ENCODE assay signal across 32 cellular contexts in the genomic region with DNA sequence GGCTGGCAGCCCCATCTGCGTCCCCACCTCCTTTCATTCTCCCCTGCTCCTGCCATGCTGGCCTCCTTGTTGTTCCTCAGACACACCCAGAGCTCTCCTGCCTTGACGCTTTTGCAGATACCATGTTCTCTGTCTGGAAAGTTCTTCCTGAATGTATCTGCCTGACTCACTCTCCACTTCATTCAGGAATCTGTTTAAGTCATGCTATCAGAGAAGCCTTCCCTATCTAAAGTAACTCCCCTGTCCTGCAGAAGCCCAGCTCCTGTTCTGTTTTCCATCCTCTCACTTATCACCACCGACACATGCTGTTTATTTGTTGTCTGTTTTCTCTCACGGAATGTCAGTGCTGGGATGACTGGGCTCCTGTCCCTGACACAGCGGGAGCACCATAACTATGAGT.
A peak's percentile ranks its signal among the peaks of the same experiment; 100 is the strongest.
DNase-seq lines count a peak whose midpoint lies in the region; ATAC-seq, FAIRE-seq and TF ChIP-seq lines count a peak whose summit lies in the region.
"Had no signal": no experiment of that assay in that cellular context is flagged by ENCODE, and none has a peak within 500 bp of the region (broad histone marks: within the 10 kb centered on the region; RNA-seq: fewer than 3 reads in every experiment).

No MANE protein-coding gene starts in this region.

- H3K4me3 ChIP-seq in K562, result no peak overlapping the region
- H3K4me3 ChIP-seq in heart right ventricle, result no peak overlapping the region
- no peak overlapping the region for H3K4me3 ChIP-seq in mesodermal cell (ENCODE audit: extremely low read depth, insufficient read depth, low read length, poor library complexity, severe bottlenecking)
- H3K4me3 ChIP-seq: BLaER1 treated with 17β-estradiol and CSF1 and Interleukin-3, amounts not matched to agents 10 nM and 100 nM; esophagus squamous epithelium; gastrocnemius medialis; HAP-1; mucosa of descending colon; Peyer's patch; SJCRH30; upper lobe of right lung had no signal

- POLR2A ChIA-PET in K562 (lab: Yijun Ruan, JAX), result interaction anchor here (0.7 kb wide), 1 partner anchor 61 kb away, joined by 3 read pairs; no protein-coding TSS in a partner anchor

- H3K27ac ChIP-seq in K562 (ENCODE audit: extremely low read depth, low read depth, low read length), result no peak overlapping the region
- H3K27ac ChIP-seq in heart right ventricle, result peak overlapping the region in 3 of 10 donors; percentile 25 to 66 (median 46)
- H3K27ac ChIP-seq in mesodermal cell (ENCODE audit: low read depth, low read length, severe bottlenecking), result peak overlapping the region; percentile 78
- H3K27ac ChIP-seq: BLaER1 treated with 17β-estradiol and CSF1 and Interleukin-3, amounts not matched to agents 10 nM and 100 nM; gastrocnemius medialis; Peyer's patch; SJCRH30; upper lobe of right lung had no signal

- CTCF ChIA-PET in K562 (lab: Yijun Ruan, JAX; ENCODE audit: low intra/inter-chr PET ratio), result no interaction called here

- H3K27me3 ChIP-seq in K562 (ENCODE audit: control insufficient read depth in 2 of 2, insufficient read depth in 2 of 2, low read length in 2 of 2) (peaks cover 0 to 22% of the 10 kb centered on the region in 2 experiments; a peak in 2 of 5 replicates), heart right ventricle (no peaks in the 10 kb centered on the region)
- H3K27me3 ChIP-seq: BLaER1 treated with 17β-estradiol and CSF1 and Interleukin-3, amounts not matched to agents 10 nM and 100 nM; esophagus squamous epithelium; gastrocnemius medialis; Peyer's patch; SJCRH30; upper lobe of right lung had no signal

- in situ Hi-C loops in K562 (cut with MboI), result no loop called here

- DNase-seq in NCI-H226 (peak; percentile 17), K562 (ENCODE audit: extremely low read depth in 1 of 4, low spot score in 3 of 4) (no peak), heart right ventricle (no peak), SW480 (ENCODE audit: low spot score) (no peak), occipital lobe (lab: John Stamatoyannopoulos, UW) (no peak), NCI-H510A (lab: John Stamatoyannopoulos, UW) (no peak)
- DNase-seq: activated CD4-positive, CD25-positive, alpha-beta regulatory T cell; activated CD8-positive, alpha-beta memory T cell treated with anti-CD3 and anti-CD28 coated beads, Interleukin-2, amount 10 ng/mL, durations not matched to agents 7 days and 5 days; activated gamma-delta T cell; activated T-cell treated with anti-CD3 and anti-CD28 coated beads, Interleukin-2, amount 50 U/mL, for 4 hours; dermis blood vessel endothelial cell; DMS153; endodermal cell; esophagus squamous epithelium; gastrocnemius medialis; hypothalamus; mucosa of descending colon; MV-4-11; natural killer cell; NCI-H1436; NCI-H2081; NCI-H345; NCI-H774; Peyer's patch; SJCRH30; stimulated activated naive B cell treated with anti-CD40 and anti-IgM and Interleukin-4, amounts not matched to agents 10 μg/mL and 1 μg/mL and 100 μg/mL, for 72 hours; upper lobe of right lung had no signal

- no peaks in the 10 kb centered on the region for H3K9me1 ChIP-seq in K562 (ENCODE audit: control insufficient read depth, insufficient read depth, low read length)

- no peak overlapping the region for H3K4me2 ChIP-seq in K562 (ENCODE audit: insufficient read depth, low read length)
- H3K4me2 ChIP-seq: BLaER1 treated with 17β-estradiol and CSF1 and Interleukin-3, amounts not matched to agents 10 nM and 100 nM had no signal

- no peak for TF ChIP-seq EP300 in K562 (IDR thresholded peaks at IDR 0.05; ENCODE audit: low read length)

- intact Hi-C loops in K562 (cut with micrococcal nuclease) (no loop called here), heart right ventricle (cut with DNase I) (no loop called here)

- TF ChIP-seq RAD21 in K562 (CRISPR knock-in tag; conservative IDR thresholded peaks at IDR 0.05 in 1 of 2, IDR thresholded peaks at IDR 0.05 in 1 of 2), result no peak

- H3K9me3 ChIP-seq in K562 (replicated peaks; ENCODE audit: control insufficient read depth, insufficient read depth, low read depth, low read length), result no peaks in the 10 kb centered on the region
- no peaks in the 10 kb centered on the region for H3K9me3 ChIP-seq in heart right ventricle
- peaks cover 6% of the 10 kb centered on the region for H3K9me3 ChIP-seq in mesodermal cell (ENCODE audit: control insufficient read depth, low read length)
- H3K9me3 ChIP-seq: BLaER1 treated with 17β-estradiol and CSF1 and Interleukin-3, amounts not matched to agents 10 nM and 100 nM; esophagus squamous epithelium; gastrocnemius medialis; HAP-1; mucosa of descending colon; Peyer's patch; SJCRH30; upper lobe of right lung had no signal

- H3K36me3 ChIP-seq in K562 (ENCODE audit: control insufficient read depth, insufficient read depth, low read length) (no peaks in the 10 kb centered on the region), heart right ventricle (peaks cover 0 to 9% (median 0%) of the 10 kb centered on the region in 9 donors), mesodermal cell (ENCODE audit: control insufficient read depth, insufficient read depth, low read length) (peaks cover 52% of the 10 kb centered on the region)
- H3K36me3 ChIP-seq: BLaER1 treated with 17β-estradiol and CSF1 and Interleukin-3, amounts not matched to agents 10 nM and 100 nM; gastrocnemius medialis; HAP-1; Peyer's patch; SJCRH30; upper lobe of right lung had no signal

- no peak for TF ChIP-seq CTCF in K562 (IDR thresholded peaks at IDR 0.05 in 2 of 3, conservative IDR thresholded peaks at IDR 0.05 in 1 of 3; ENCODE audit: insufficient read depth in 2 of 3, low read depth in 1 of 3, low read length in 3 of 3)
- no peak for TF ChIP-seq CTCF in heart right ventricle (IDR thresholded peaks at IDR 0.05)

- H3K4me1 ChIP-seq in K562 (replicated peaks in 1 of 2; ENCODE audit: control insufficient read depth in 2 of 2, insufficient read depth in 2 of 2, low read length in 2 of 2) (no peaks in the 10 kb centered on the region; a peak in 1 of 5 replicates), heart right ventricle (peaks cover 0 to 31% (median 0%) of the 10 kb centered on the region in 9 donors), mesodermal cell (ENCODE audit: control insufficient read depth, insufficient read depth, low read length, poor library complexity, severe bottlenecking) (peaks cover 40% of the 10 kb centered on the region)
- H3K4me1 ChIP-seq: gastrocnemius medialis, HAP-1, Peyer's patch, SJCRH30, upper lobe of right lung had no signal

- FAIRE-seq in K562 (lab: Jason Lieb, UNC), result no peak
- FAIRE-seq: TTC549 had no signal

- ATAC-seq in K562, result no peak
- ATAC-seq in heart right ventricle, result peak; percentile 45 to 86 (median 81)
- no peak for ATAC-seq in GM21381 (IDR thresholded peaks at IDR 0.05; ENCODE audit: unreplicated experiment)
- ATAC-seq: activated CD8-positive, alpha-beta memory T cell treated with anti-CD3 and anti-CD28 coated beads, Interleukin-2, amount 10 ng/mL, durations not matched to agents 7 days and 5 days; activated T-cell treated with anti-CD3 and anti-CD28 coated beads, Interleukin-2, amount 50 U/mL, for 4 hours; gastrocnemius medialis; mucosa of descending colon; natural killer cell; stimulated activated naive B cell treated with anti-CD40 and anti-IgM and Interleukin-4, amounts not matched to agents 10 μg/mL and 1 μg/mL and 100 μg/mL, for 72 hours; upper lobe of right lung had no signal

- no peak for TF ChIP-seq POLR2A in K562 (conservative IDR thresholded peaks at IDR 0.05)

- H2AFZ ChIP-seq in K562 (ENCODE audit: low read depth, low read length), result no peak overlapping the region

- no TSS peak for BruUV-seq in K562 (replicated peaks; lab: Mats Ljungman, UMichigan)

- no peaks in the 10 kb centered on the region for H3K79me2 ChIP-seq in K562 (ENCODE audit: control insufficient read depth, insufficient read depth, low read length)

- H3K9ac ChIP-seq in K562 (ENCODE audit: insufficient read depth in 1 of 2, low read depth in 2 of 2, low read length in 2 of 2), result no peak overlapping the region
- H3K9ac ChIP-seq: BLaER1 treated with 17β-estradiol and CSF1 and Interleukin-3, amounts not matched to agents 10 nM and 100 nM had no signal

- WGBS in K562 (ENCODE audit: insufficient coverage, low coverage, missing lambda C conversion rate), result 0% methylated on average over 5 of the region's 5 CpGs
- WGBS in heart right ventricle, 2 donors, result 35 to 57% methylated on average over 5 of the region's 5 CpGs
- 62 to 65% methylated on average over 5 of the region's 5 CpGs for WGBS in mesodermal cell (ENCODE audit: insufficient coverage in 2 of 2), 2 experiments

- H4K20me1 ChIP-seq in K562 (replicated peaks; ENCODE audit: control insufficient read depth, insufficient read depth, low read length), result no peaks in the 10 kb centered on the region
- H4K20me1 ChIP-seq: BLaER1 treated with 17β-estradiol and CSF1 and Interleukin-3, amounts not matched to agents 10 nM and 100 nM had no signal

TF ChIP-seq in K562, 482 proteins besides CTCF, POLR2A, EP300 and RAD21 (continues in another document):
- no peak for TF ChIP-seq ZNF280B (CRISPR knock-in tag; IDR thresholded peaks at IDR 0.05)
- no peak for TF ChIP-seq DNMT1 (IDR thresholded peaks at IDR 0.05)
- no peak for TF ChIP-seq KDM1A (IDR thresholded peaks at IDR 0.05)
- TF ChIP-seq WHSC1 (IDR thresholded peaks at IDR 0.05; ENCODE audit: low read length), result no peak
- no peak for TF ChIP-seq PCBP1 (IDR thresholded peaks at IDR 0.05; ENCODE audit: low read depth, low read length, poor library complexity, severe bottlenecking)
- TF ChIP-seq TCF3 (CRISPR knock-in tag; IDR thresholded peaks at IDR 0.05), result peak; percentile 23; the same call in 1 of the 2 replicates
- no peak for TF ChIP-seq HNRNPUL1 (IDR thresholded peaks at IDR 0.05; ENCODE audit: low read length)

Comparison
In these comparisons a context has a peak if more than half of its experiments do, and no peak if none do; other contexts are left out.
1. ATAC-seq: peak in heart right ventricle (8 of 8); none in K562 (single experiment) and GM21381 (single experiment).